Comparison of ENCODE assay signal across 13 cellular contexts in genomic region chr22:30434775-30435315, GRCh38. TPM values are rescaled to one million over a fixed set of nuclear protein-coding genes. Genes with fewer than 3 reads are reported as not detected.
DNase-seq lines count a peak whose midpoint lies in the region; ATAC-seq, FAIRE-seq and TF ChIP-seq lines count a peak whose summit lies in the region.
"Had no signal": no experiment of that assay in that cellular context is flagged by ENCODE, and none has a peak within 500 bp of the region (broad histone marks: within the 10 kb centered on the region; RNA-seq: fewer than 3 reads in every experiment).

No MANE protein-coding gene starts in this region.

- peak overlapping the region; percentile 88 for H3K27ac Mint-ChIP-seq in activated CD4-positive, alpha-beta memory T cell treated with anti-CD3 and anti-CD28 coated beads, Interleukin-2, amount 10 ng/mL, durations not matched to agents 7 days and 5 days

- H3K36me3 ChIP-seq in A673 (ENCODE audit: insufficient read depth, low read length, poor library complexity, severe bottlenecking) (no peaks in the 10 kb centered on the region), lower lobe of right lung (no peaks in the 10 kb centered on the region), small intestine (ENCODE audit: control insufficient read depth in 2 of 2, insufficient read depth in 2 of 2, low read length in 2 of 2) (peaks cover 0 to under 1% of the 10 kb centered on the region in 2 donors), vagina (no peaks in the 10 kb centered on the region)
- H3K36me3 ChIP-seq: pancreas had no signal

- ATAC-seq in lower lobe of right lung (no peak), HG03521 (IDR thresholded peaks at IDR 0.05; ENCODE audit: unreplicated experiment) (no peak), HG02763 (IDR thresholded peaks at IDR 0.05; ENCODE audit: unreplicated experiment) (no peak)

- H3K4me3 ChIP-seq in A673 (ENCODE audit: low read depth, low read length, poor library complexity, severe bottlenecking) (no peak overlapping the region), GM12864 (ENCODE audit: low read depth, low read length) (peak overlapping the region; percentile 50), lower lobe of right lung (no peak overlapping the region), small intestine (ENCODE audit: low read depth in 1 of 2, low read length in 2 of 2) (no peak overlapping the region), vagina (no peak overlapping the region)
- H3K4me3 ChIP-seq: hepatocyte, lung, pancreas, PC-9 had no signal

- no peak for TF ChIP-seq POLR2A in vagina (IDR thresholded peaks at IDR 0.05)

- peak overlapping the region; percentile 100 for H3K27ac ChIP-seq in A673 (ENCODE audit: low read depth, low read length, poor library complexity, severe bottlenecking)
- peak overlapping the region; percentile 67 for H3K27ac ChIP-seq in lower lobe of right lung
- H3K27ac ChIP-seq in small intestine (ENCODE audit: low read depth in 1 of 2, low read length in 1 of 2), result peak overlapping the region in 1 of 2 donors; percentile 81
- no peak overlapping the region for H3K27ac ChIP-seq in vagina
- H3K27ac ChIP-seq: hepatocyte, PC-9 had no signal

- no TSS peak for BruUV-seq in A673 (replicated peaks; lab: Mats Ljungman, UMichigan)

- H3K27me3 ChIP-seq in A673 (replicated peaks; ENCODE audit: insufficient read depth, low read depth, low read length, poor library complexity) (no peaks in the 10 kb centered on the region), lower lobe of right lung (ENCODE audit: low read depth) (peaks cover 3% of the 10 kb centered on the region), small intestine (ENCODE audit: control insufficient read depth in 2 of 2, insufficient read depth in 2 of 2, low read length in 2 of 2) (peaks cover 0 to 4% of the 10 kb centered on the region in 2 donors), vagina (no peaks in the 10 kb centered on the region)
- H3K27me3 ChIP-seq: hepatocyte, pancreas had no signal

- DNase-seq in A673 (ENCODE audit: low spot score) (no peak), GM12864 (ENCODE audit: low read depth) (no peak), lower lobe of right lung (no peak), small intestine (no peak), vagina (ENCODE audit: extremely low spot score in 2 of 2) (no peak)
- no peak for DNase-seq in activated CD4-positive, alpha-beta memory T cell treated with anti-CD3 and anti-CD28 coated beads, Interleukin-2, amount 10 ng/mL, durations not matched to agents 7 days and 5 days
- DNase-seq: PC-9 had no signal

- peak overlapping the region; percentile 56 for H3K4me3 Mint-ChIP-seq in activated CD4-positive, alpha-beta memory T cell treated with anti-CD3 and anti-CD28 coated beads, Interleukin-2, amount 10 ng/mL, durations not matched to agents 7 days and 5 days

- intact Hi-C loops in A673 (cut with micrococcal nuclease; ENCODE audit: unreplicated experiment), result no loop called here
- intact Hi-C loops in lower lobe of right lung (cut with DNase I), result no loop called here
- intact Hi-C loops in vagina (cut with DNase I), result no loop called here

- H3K4me1 ChIP-seq in A673 (ENCODE audit: insufficient read depth, low read length, poor library complexity, severe bottlenecking) (peaks cover 39% of the 10 kb centered on the region), lower lobe of right lung (no peaks in the 10 kb centered on the region), small intestine (ENCODE audit: control insufficient read depth in 2 of 2, insufficient read depth in 1 of 2, low read depth in 1 of 2, low read length in 1 of 2) (no peaks in the 10 kb centered on the region), vagina (no peaks in the 10 kb centered on the region)
- H3K4me1 ChIP-seq: pancreas had no signal

- H3K9me3 ChIP-seq in A673 (ENCODE audit: low read depth, low read length, poor library complexity, severe bottlenecking), result no peaks in the 10 kb centered on the region
- H3K9me3 ChIP-seq in lower lobe of right lung, result no peaks in the 10 kb centered on the region
- no peaks in the 10 kb centered on the region for H3K9me3 ChIP-seq in small intestine (ENCODE audit: control insufficient read depth, low read depth)
- H3K9me3 ChIP-seq in vagina, result no peaks in the 10 kb centered on the region
- H3K9me3 ChIP-seq: pancreas had no signal

- TF ChIP-seq CTCF in A673 (conservative IDR thresholded peaks at IDR 0.05; ENCODE audit: low read depth, low read length) (no peak), GM12864 (IDR thresholded peaks at IDR 0.05; ENCODE audit: low read depth, low read length, missing control alignments) (no peak), lower lobe of right lung (IDR thresholded peaks at IDR 0.05) (no peak), vagina (IDR thresholded peaks at IDR 0.05) (no peak)

- FAIRE-seq in small intestine (lab: Jason Lieb, UNC), result no peak
- FAIRE-seq: pancreas had no signal

- H3K9me3 Mint-ChIP-seq in activated CD4-positive, alpha-beta memory T cell treated with anti-CD3 and anti-CD28 coated beads, Interleukin-2, amount 10 ng/mL, durations not matched to agents 7 days and 5 days, result peaks cover 12% of the 10 kb centered on the region

- peaks cover 22% of the 10 kb centered on the region for H3K36me3 Mint-ChIP-seq in activated CD4-positive, alpha-beta memory T cell treated with anti-CD3 and anti-CD28 coated beads, Interleukin-2, amount 10 ng/mL, durations not matched to agents 7 days and 5 days (ENCODE audit: low read depth)

- WGBS in small intestine, 3 donors, result 70 to 92% (median 83%) methylated on average over 1 of the region's 1 CpG

- CTCF ChIA-PET in A673 (lab: Charles Lee), result no interaction called here
- CTCF ChIA-PET in activated CD4-positive, alpha-beta memory T cell treated with anti-CD3 and anti-CD28 coated beads, Interleukin-2, amount 10 ng/mL, durations not matched to agents 7 days and 5 days (lab: Charles Lee), result interaction anchor here (0.9 to 7.5 kb wide), 2 partner anchors 11 to 49 kb away, joined by 4 to 69 read pairs; partner anchors contain the start of gene MTFP1

- H3K27me3 Mint-ChIP-seq in activated CD4-positive, alpha-beta memory T cell treated with anti-CD3 and anti-CD28 coated beads, Interleukin-2, amount 10 ng/mL, durations not matched to agents 7 days and 5 days, result peaks cover 14% of the 10 kb centered on the region

- POLR2A ChIA-PET in A673 (lab: Charles Lee; ENCODE audit: low non-redundant PET), result interaction anchor here (0.9 kb wide), 1 partner anchor 11 kb away, joined by 3 read pairs; no protein-coding TSS in a partner anchor
- POLR2A ChIA-PET in activated CD4-positive, alpha-beta memory T cell treated with anti-CD3 and anti-CD28 coated beads, Interleukin-2, amount 10 ng/mL, durations not matched to agents 7 days and 5 days (lab: Charles Lee), result interaction anchor here (7.2 kb wide), 1 partner anchor 10 kb away, joined by 80 read pairs; the partner anchor contains the start of gene MTFP1

- peaks cover 23% of the 10 kb centered on the region for H3K4me1 Mint-ChIP-seq in activated CD4-positive, alpha-beta memory T cell treated with anti-CD3 and anti-CD28 coated beads, Interleukin-2, amount 10 ng/mL, durations not matched to agents 7 days and 5 days

RNA-seq across cellular contexts. Expression of gene MTFP1, which starts 9.3 kb away (rescaled TPM):
- total RNA-seq in A673 (2021) (82.6 and 86.9 TPM in 2 replicates), lower lobe of right lung (9.9 TPM), vagina (21.1 TPM)
- 10 to 100 TPM; 49.5 to 52.1 TPM for total RNA-seq in activated CD4-positive, alpha-beta memory T cell treated with anti-CD3 and anti-CD28 coated beads, Interleukin-2, amount 10 ng/mL, durations not matched to agents 7 days and 5 days
- 10 to 100 TPM; 19.7 to 36.7 (median 22.4) TPM for polyA plus RNA-seq in small intestine

RNA-seq across cellular contexts. Expression of gene SEC14L3, which starts 37.0 kb away (rescaled TPM):
- total RNA-seq in A673 (2021) (not detected in 2 replicates), lower lobe of right lung (1.8 TPM), vagina (not detected)
- under 1 TPM in 1 of 2 experiments, not detected in 1; 0.25 TPM for total RNA-seq in activated CD4-positive, alpha-beta memory T cell treated with anti-CD3 and anti-CD28 coated beads, Interleukin-2, amount 10 ng/mL, durations not matched to agents 7 days and 5 days
- not detected for polyA plus RNA-seq in small intestine
- total RNA-seq: hepatocyte, LHCN-M2, pancreas, PC-9 had no signal
- polyA plus RNA-seq: hepatocyte had no signal

RNA-seq across cellular contexts. Expression of gene SEC14L2, which starts 38.0 kb away (rescaled TPM):
- total RNA-seq in A673 (2021), result 14.4 and 19.4 TPM in 2 replicates
- total RNA-seq in activated CD4-positive, alpha-beta memory T cell treated with anti-CD3 and anti-CD28 coated beads, Interleukin-2, amount 10 ng/mL, durations not matched to agents 7 days and 5 days, result 1 to 10 TPM; 5.6 to 7.4 TPM
- 7.8 TPM for total RNA-seq in lower lobe of right lung
- 10 to 100 TPM; 24.1 to 57.0 (median 49.4) TPM for polyA plus RNA-seq in small intestine
- total RNA-seq in vagina, result 20.6 TPM

RNA-seq across cellular contexts. Expression of gene RNF215, which starts 47.6 kb away (rescaled TPM):
- total RNA-seq in A673 (2021), result 18.9 and 22.4 TPM in 2 replicates
- total RNA-seq in activated CD4-positive, alpha-beta memory T cell treated with anti-CD3 and anti-CD28 coated beads, Interleukin-2, amount 10 ng/mL, durations not matched to agents 7 days and 5 days, result 10 to 100 TPM; 12.2 to 13.3 TPM
- total RNA-seq in lower lobe of right lung, result 13.6 TPM
- polyA plus RNA-seq in small intestine, result 10 to 100 TPM in 1 of 3 donors, 1 to 10 TPM in 2; 3.8 to 12.1 (median 9.0) TPM
- total RNA-seq in vagina, result 17.4 TPM
